In the genomic region with DNA sequence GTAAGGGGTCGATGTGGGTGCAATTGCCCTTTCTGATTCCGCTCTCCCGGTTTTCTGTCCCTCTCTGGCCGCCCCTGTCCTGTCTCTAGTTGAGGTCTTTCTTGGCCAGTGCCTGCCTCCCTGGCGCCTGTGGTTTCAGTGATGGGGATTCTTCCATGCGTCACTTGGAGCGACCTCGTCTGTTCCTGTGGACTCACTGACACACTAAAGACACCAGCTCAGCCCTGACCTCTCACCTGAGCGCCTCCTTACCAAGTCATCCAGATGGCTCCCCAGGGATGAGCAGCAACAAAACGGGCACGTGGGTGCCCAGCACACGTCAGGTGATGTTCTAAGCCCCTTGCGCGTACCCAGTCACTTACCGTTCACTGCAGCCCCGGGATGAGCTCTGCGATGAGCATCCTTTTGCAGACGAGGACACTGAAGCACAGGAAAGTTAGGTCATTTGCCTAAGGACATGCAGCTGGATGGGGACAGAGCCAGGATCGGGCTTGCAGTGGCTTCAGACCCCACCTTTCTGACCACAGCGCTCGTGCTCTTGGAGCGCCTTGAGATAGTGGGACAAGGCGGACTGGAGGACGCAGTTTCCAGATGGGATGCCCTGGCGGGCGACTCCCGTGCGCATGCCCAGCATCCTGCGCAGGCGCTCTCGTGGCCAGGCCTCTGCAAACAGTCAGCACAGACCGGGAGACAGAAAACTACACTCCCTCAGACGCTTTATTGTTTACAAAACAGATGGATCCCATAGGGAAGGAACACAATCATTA, we compare ENCODE assay signal across 2 cellular contexts.
TF ChIP-seq lines count a peak whose summit lies in the region.

No MANE protein-coding gene starts in this region.

TF ChIP-seq in SK-N-SH, 30 proteins besides CTCF, POLR2A, EP300 and RAD21:
- TF ChIP-seq, protein P1, sequence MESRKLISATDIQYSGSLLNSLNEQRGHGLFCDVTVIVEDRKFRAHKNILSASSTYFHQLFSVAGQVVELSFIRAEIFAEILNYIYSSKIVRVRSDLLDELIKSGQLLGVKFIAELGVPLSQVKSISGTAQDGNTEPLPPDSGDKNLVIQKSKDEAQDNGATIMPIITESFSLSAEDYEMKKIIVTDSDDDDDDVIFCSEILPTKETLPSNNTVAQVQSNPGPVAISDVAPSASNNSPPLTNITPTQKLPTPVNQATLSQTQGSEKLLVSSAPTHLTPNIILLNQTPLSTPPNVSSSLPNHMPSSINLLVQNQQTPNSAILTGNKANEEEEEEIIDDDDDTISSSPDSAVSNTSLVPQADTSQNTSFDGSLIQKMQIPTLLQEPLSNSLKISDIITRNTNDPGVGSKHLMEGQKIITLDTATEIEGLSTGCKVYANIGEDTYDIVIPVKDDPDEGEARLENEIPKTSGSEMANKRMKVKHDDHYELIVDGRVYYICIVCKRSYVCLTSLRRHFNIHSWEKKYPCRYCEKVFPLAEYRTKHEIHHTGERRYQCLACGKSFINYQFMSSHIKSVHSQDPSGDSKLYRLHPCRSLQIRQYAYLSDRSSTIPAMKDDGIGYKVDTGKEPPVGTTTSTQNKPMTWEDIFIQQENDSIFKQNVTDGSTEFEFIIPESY (IDR thresholded peaks at IDR 0.05; ENCODE audit: borderline replicate concordance, low read depth): no peak
- TF ChIP-seq FOSL2 (IDR thresholded peaks at IDR 0.05; ENCODE audit: borderline replicate concordance, low read depth) (no peak), FOXJ3 (CRISPR knock-in tag; IDR thresholded peaks at IDR 0.05) (no peak), TCF12 (IDR thresholded peaks at IDR 0.05) (no peak), SMC3 (IDR thresholded peaks at IDR 0.05; ENCODE audit: low read depth, low read length) (no peak), YY1 (IDR thresholded peaks at IDR 0.05; ENCODE audit: low read depth) (no peak), JUND (IDR thresholded peaks at IDR 0.05) (no peak), NRF1 (IDR thresholded peaks at IDR 0.05; ENCODE audit: low read depth, low read length) (no peak), GABPA (IDR thresholded peaks at IDR 0.05; ENCODE audit: low read depth) (no peak), TAF1 (IDR thresholded peaks at IDR 0.05; ENCODE audit: borderline replicate concordance, low read depth, low read length) (no peak), POLR2AphosphoS5 (IDR thresholded peaks at IDR 0.05; ENCODE audit: low read depth, low read length) (no peak), MEF2A (IDR thresholded peaks at IDR 0.05; ENCODE audit: borderline replicate concordance, low read depth) (no peak), GATA2 (CRISPR knock-in tag; IDR thresholded peaks at IDR 0.05) (no peak), EZH2phosphoT487 (IDR thresholded peaks at IDR 0.05; ENCODE audit: borderline replicate concordance, low read depth) (no peak), RXRA (IDR thresholded peaks at IDR 0.05; ENCODE audit: borderline replicate concordance, low read depth) (no peak)
- TF ChIP-seq, protein P2, sequence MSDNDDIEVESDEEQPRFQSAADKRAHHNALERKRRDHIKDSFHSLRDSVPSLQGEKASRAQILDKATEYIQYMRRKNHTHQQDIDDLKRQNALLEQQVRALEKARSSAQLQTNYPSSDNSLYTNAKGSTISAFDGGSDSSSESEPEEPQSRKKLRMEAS (IDR thresholded peaks at IDR 0.05; ENCODE audit: low read depth): no peak
- TF ChIP-seq, protein P3, sequence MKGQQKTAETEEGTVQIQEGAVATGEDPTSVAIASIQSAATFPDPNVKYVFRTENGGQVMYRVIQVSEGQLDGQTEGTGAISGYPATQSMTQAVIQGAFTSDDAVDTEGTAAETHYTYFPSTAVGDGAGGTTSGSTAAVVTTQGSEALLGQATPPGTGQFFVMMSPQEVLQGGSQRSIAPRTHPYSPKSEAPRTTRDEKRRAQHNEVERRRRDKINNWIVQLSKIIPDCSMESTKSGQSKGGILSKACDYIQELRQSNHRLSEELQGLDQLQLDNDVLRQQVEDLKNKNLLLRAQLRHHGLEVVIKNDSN (IDR thresholded peaks at IDR 0.05; ENCODE audit: borderline replicate concordance, low read depth): no peak
- TF ChIP-seq, protein P4, sequence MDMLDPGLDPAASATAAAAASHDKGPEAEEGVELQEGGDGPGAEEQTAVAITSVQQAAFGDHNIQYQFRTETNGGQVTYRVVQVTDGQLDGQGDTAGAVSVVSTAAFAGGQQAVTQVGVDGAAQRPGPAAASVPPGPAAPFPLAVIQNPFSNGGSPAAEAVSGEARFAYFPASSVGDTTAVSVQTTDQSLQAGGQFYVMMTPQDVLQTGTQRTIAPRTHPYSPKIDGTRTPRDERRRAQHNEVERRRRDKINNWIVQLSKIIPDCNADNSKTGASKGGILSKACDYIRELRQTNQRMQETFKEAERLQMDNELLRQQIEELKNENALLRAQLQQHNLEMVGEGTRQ (IDR thresholded peaks at IDR 0.05; ENCODE audit: borderline replicate concordance, low read depth, low read length): no peak

TF ChIP-seq in SK-N-SH treated with all-trans-retinoic acid at 6 μM for 48 hours, 23 proteins besides CTCF, POLR2A, EP300 and RAD21:
- TF ChIP-seq ARNTL (CRISPR knock-in tag; IDR thresholded peaks at IDR 0.05; ENCODE audit: borderline replicate concordance, low read depth): no peak
- TF ChIP-seq, protein P5, sequence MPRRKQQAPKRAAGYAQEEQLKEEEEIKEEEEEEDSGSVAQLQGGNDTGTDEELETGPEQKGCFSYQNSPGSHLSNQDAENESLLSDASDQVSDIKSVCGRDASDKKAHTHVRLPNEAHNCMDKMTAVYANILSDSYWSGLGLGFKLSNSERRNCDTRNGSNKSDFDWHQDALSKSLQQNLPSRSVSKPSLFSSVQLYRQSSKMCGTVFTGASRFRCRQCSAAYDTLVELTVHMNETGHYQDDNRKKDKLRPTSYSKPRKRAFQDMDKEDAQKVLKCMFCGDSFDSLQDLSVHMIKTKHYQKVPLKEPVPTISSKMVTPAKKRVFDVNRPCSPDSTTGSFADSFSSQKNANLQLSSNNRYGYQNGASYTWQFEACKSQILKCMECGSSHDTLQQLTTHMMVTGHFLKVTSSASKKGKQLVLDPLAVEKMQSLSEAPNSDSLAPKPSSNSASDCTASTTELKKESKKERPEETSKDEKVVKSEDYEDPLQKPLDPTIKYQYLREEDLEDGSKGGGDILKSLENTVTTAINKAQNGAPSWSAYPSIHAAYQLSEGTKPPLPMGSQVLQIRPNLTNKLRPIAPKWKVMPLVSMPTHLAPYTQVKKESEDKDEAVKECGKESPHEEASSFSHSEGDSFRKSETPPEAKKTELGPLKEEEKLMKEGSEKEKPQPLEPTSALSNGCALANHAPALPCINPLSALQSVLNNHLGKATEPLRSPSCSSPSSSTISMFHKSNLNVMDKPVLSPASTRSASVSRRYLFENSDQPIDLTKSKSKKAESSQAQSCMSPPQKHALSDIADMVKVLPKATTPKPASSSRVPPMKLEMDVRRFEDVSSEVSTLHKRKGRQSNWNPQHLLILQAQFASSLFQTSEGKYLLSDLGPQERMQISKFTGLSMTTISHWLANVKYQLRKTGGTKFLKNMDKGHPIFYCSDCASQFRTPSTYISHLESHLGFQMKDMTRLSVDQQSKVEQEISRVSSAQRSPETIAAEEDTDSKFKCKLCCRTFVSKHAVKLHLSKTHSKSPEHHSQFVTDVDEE (CRISPR knock-in tag; IDR thresholded peaks at IDR 0.05): no peak
- TF ChIP-seq SNAI2 (CRISPR knock-in tag; IDR thresholded peaks at IDR 0.05): no peak
- TF ChIP-seq PPARA (CRISPR knock-in tag; IDR thresholded peaks at IDR 0.05; ENCODE audit: borderline replicate concordance): no peak
- TF ChIP-seq, protein P6, sequence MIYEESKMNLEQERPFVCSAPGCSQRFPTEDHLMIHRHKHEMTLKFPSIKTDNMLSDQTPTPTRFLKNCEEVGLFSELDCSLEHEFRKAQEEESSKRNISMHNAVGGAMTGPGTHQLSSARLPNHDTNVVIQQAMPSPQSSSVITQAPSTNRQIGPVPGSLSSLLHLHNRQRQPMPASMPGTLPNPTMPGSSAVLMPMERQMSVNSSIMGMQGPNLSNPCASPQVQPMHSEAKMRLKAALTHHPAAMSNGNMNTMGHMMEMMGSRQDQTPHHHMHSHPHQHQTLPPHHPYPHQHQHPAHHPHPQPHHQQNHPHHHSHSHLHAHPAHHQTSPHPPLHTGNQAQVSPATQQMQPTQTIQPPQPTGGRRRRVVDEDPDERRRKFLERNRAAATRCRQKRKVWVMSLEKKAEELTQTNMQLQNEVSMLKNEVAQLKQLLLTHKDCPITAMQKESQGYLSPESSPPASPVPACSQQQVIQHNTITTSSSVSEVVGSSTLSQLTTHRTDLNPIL (CRISPR knock-in tag; IDR thresholded peaks at IDR 0.05; ENCODE audit: low read depth): no peak
- no peak for TF ChIP-seq ZNF70 (CRISPR knock-in tag; IDR thresholded peaks at IDR 0.05)
- TF ChIP-seq TOX (CRISPR knock-in tag; IDR thresholded peaks at IDR 0.05; ENCODE audit: borderline replicate concordance): no peak
- TF ChIP-seq BACH2 (CRISPR knock-in tag; IDR thresholded peaks at IDR 0.05; ENCODE audit: borderline replicate concordance): no peak
- TF ChIP-seq GLIS3 (CRISPR knock-in tag; IDR thresholded peaks at IDR 0.05): no peak
- TF ChIP-seq, protein P7, sequence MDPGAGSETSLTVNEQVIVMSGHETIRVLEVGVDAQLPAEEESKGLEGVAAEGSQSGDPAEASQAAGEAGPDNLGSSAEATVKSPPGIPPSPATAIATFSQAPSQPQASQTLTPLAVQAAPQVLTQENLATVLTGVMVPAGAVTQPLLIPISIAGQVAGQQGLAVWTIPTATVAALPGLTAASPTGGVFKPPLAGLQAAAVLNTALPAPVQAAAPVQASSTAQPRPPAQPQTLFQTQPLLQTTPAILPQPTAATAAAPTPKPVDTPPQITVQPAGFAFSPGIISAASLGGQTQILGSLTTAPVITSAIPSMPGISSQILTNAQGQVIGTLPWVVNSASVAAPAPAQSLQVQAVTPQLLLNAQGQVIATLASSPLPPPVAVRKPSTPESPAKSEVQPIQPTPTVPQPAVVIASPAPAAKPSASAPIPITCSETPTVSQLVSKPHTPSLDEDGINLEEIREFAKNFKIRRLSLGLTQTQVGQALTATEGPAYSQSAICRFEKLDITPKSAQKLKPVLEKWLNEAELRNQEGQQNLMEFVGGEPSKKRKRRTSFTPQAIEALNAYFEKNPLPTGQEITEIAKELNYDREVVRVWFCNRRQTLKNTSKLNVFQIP (CRISPR knock-in tag; IDR thresholded peaks at IDR 0.05; ENCODE audit: borderline replicate concordance, low read depth): no peak
